Comparison of ENCODE assay signal across 23 cellular contexts in the genomic region with DNA sequence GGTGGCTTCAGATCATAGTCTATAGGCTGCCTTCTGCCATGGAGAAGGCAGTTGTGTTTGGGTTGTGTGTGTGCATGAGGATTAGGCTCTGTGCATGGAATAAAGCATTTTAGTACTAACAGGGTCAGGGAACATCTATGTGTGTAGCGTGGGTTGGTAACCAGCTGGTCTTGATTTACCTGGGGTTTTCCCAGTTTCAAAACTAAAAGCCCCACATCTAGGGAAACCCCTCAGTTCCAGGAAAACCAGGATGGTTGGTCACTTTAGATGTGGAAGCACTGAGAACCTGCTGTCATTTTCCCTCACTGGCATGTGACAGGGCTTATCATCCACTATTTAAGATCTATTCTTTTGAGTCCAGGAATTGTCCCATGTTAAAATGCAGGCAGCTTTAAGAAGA.
A peak's percentile ranks its signal among the peaks of the same experiment; 100 is the strongest.
DNase-seq lines count a peak whose midpoint lies in the region; ATAC-seq, FAIRE-seq and TF ChIP-seq lines count a peak whose summit lies in the region.
"Had no signal": no experiment of that assay in that cellular context is flagged by ENCODE, and none has a peak within 500 bp of the region (broad histone marks: within the 10 kb centered on the region; RNA-seq: fewer than 3 reads in every experiment).

No MANE protein-coding gene starts in this region.

- DNase-seq in D721Med (ENCODE audit: insufficient read length, low spot score) (no peak), glutamatergic neuron (no peak)
- DNase-seq in activated naive CD4-positive, alpha-beta T cell treated with Interleukin-2 at 50 U/mL for 16 hours = no peak
- DNase-seq in CD4-positive, alpha-beta T cell = no peak
- DNase-seq: CD4-positive, CD25-positive, alpha-beta regulatory T cell; DMS53; GM23248; H7; NCI-H1048; NCI-H1417; NCI-H187; NCI-H2081 treated with DMSO at 0.1 percent for 48 hours; NCI-H774 had no signal

- no peaks in the 10 kb centered on the region for H3K27me3 ChIP-seq in CD4-positive, alpha-beta T cell (ENCODE audit: control insufficient read depth, insufficient read depth, low read length)
- H3K27me3 ChIP-seq: BLaER1, SJCRH30 had no signal

- no peaks in the 10 kb centered on the region for H3K9me3 ChIP-seq in CD4-positive, alpha-beta T cell (ENCODE audit: control insufficient read depth, low read length)
- H3K9me3 ChIP-seq: BLaER1, SJCRH30 had no signal

- no peaks in the 10 kb centered on the region for H3K36me3 Mint-ChIP-seq in glutamatergic neuron (ENCODE audit: unreplicated experiment)
- H3K36me3 Mint-ChIP-seq in CD4-positive, alpha-beta T cell (ENCODE audit: low read depth) = no peaks in the 10 kb centered on the region

- peaks cover 3% of the 10 kb centered on the region for H3K9me3 Mint-ChIP-seq in glutamatergic neuron (ENCODE audit: unreplicated experiment)
- H3K9me3 Mint-ChIP-seq in CD4-positive, alpha-beta T cell = no peaks in the 10 kb centered on the region

- peaks cover 2% of the 10 kb centered on the region for H3K27me3 Mint-ChIP-seq in glutamatergic neuron (ENCODE audit: unreplicated experiment)
- H3K27me3 Mint-ChIP-seq in CD4-positive, alpha-beta T cell = no peaks in the 10 kb centered on the region
- H3K27me3 Mint-ChIP-seq: CD4-positive, CD25-positive, alpha-beta regulatory T cell had no signal

- CTCF ChIA-PET in CD4-positive, alpha-beta T cell (lab: Charles Lee) = no interaction called here

- no peak for TF ChIP-seq CTCF in D721Med (IDR thresholded peaks at IDR 0.05; ENCODE audit: insufficient read depth, missing control alignments)
- TF ChIP-seq CTCF in glutamatergic neuron (IDR thresholded peaks at IDR 0.05; ENCODE audit: partially characterized antibody, unreplicated experiment) = no peak
- no peak for TF ChIP-seq CTCF in CD4-positive, alpha-beta T cell (IDR thresholded peaks at IDR 0.05)

- FAIRE-seq in D721Med (lab: Jason Lieb, UNC) = peak; percentile 48
- FAIRE-seq: A204.1, GM19239 had no signal

- intact Hi-C loops in CD4-positive, alpha-beta T cell (cut with DNase I, micrococcal nuclease) = no loop called here

- no peak overlapping the region for H3K4me3 Mint-ChIP-seq in glutamatergic neuron (ENCODE audit: unreplicated experiment)
- no peak overlapping the region for H3K4me3 Mint-ChIP-seq in CD4-positive, alpha-beta T cell
- H3K4me3 Mint-ChIP-seq: CD4-positive, CD25-positive, alpha-beta regulatory T cell had no signal

- peak overlapping the region; percentile 85 for H3K27ac Mint-ChIP-seq in glutamatergic neuron (ENCODE audit: unreplicated experiment)
- H3K27ac Mint-ChIP-seq in CD4-positive, alpha-beta T cell = no peak overlapping the region

- POLR2A ChIA-PET in CD4-positive, alpha-beta T cell (lab: Charles Lee) = no interaction called here

- H3K27ac ChIP-seq in CD4-positive, alpha-beta T cell (ENCODE audit: low read depth, low read length) = no peak overlapping the region
- H3K27ac ChIP-seq: BLaER1, GM23248, PC-9 had no signal

- ATAC-seq in GM18868 (IDR thresholded peaks at IDR 0.05; ENCODE audit: unreplicated experiment) (peak; percentile 47), HG02852 (IDR thresholded peaks at IDR 0.05; ENCODE audit: unreplicated experiment) (peak; percentile 47), GM19324 (IDR thresholded peaks at IDR 0.05; ENCODE audit: low FRiP score, unreplicated experiment) (no peak)
- ATAC-seq in CD4-positive, alpha-beta T cell (ENCODE audit: poor library complexity) = no peak
- ATAC-seq: Right ventricle myocardium inferior, SK-N-SH treated with all-trans-retinoic acid at 6 μM for 48 hours had no signal

- peaks cover 44% of the 10 kb centered on the region for H3K4me1 Mint-ChIP-seq in glutamatergic neuron (ENCODE audit: low read depth, unreplicated experiment)
- H3K4me1 Mint-ChIP-seq in CD4-positive, alpha-beta T cell (ENCODE audit: low read depth) = no peaks in the 10 kb centered on the region
- H3K4me1 Mint-ChIP-seq: CD4-positive, CD25-positive, alpha-beta regulatory T cell had no signal

Comparison
In these comparisons a context has a peak if more than half of its experiments do, and no peak if none do; other contexts are left out.
1. ATAC-seq: peak in GM18868 (single experiment) and HG02852 (single experiment); none in GM19324 (single experiment) and CD4-positive, alpha-beta T cell (single experiment).